9 cellular contexts compared by ENCODE assay signal in the genomic region with DNA sequence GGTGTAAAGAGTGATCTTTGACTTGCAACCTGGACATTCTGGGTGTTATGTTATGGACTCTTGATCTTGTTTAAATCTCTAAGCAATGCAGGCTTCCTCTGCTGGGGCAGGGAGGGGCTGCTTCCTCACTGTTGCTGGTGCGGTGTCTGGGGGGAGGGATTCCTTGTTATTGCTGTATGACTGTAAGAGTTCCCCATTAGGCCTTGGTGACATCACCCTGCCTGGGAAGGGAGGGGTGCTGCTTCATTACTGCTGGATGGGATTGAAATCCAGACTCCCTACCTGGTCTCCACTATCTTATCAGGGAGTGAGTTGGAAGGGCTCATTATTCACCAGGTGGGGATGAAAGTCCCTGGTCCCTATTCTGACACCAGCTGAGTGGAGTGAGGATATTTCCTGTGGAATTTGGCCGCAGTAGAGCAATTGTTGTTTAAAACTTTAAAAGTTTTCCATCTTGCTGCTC. TPM values are rescaled to one million over a fixed set of nuclear protein-coding genes. Genes with fewer than 3 reads are reported as not detected.
DNase-seq lines count a peak whose midpoint lies in the region; ATAC-seq and TF ChIP-seq lines count a peak whose summit lies in the region.
"Had no signal": no experiment of that assay in that cellular context is flagged by ENCODE, and none has a peak within 500 bp of the region (broad histone marks: within the 10 kb centered on the region; RNA-seq: fewer than 3 reads in every experiment).

No MANE protein-coding gene starts in this region.

- peak overlapping the region; percentile 81 for H3K27ac Mint-ChIP-seq in activated CD4-positive, alpha-beta T cell treated with anti-CD3 and anti-CD28 coated beads, Interleukin-2, amount 10 ng/mL, durations not matched to agents 24 days and 14 days
- peak overlapping the region; percentile 83 for H3K27ac Mint-ChIP-seq in activated naive CD4-positive, alpha-beta T cell treated with anti-CD3 and anti-CD28 coated beads, Interleukin-2, amount 10 ng/mL, durations not matched to agents 7 days and 5 days
- peak overlapping the region; percentile 87 for H3K27ac Mint-ChIP-seq in stimulated activated naive B cell treated with anti-CD40 and anti-IgM and Interleukin-4, amounts not matched to agents 10 μg/mL and 1 μg/mL and 100 μg/mL, for 72 hours

- H3K9me3 Mint-ChIP-seq in activated CD4-positive, alpha-beta T cell treated with anti-CD3 and anti-CD28 coated beads, Interleukin-2, amount 10 ng/mL, durations not matched to agents 24 days and 14 days = no peaks in the 10 kb centered on the region
- no peaks in the 10 kb centered on the region for H3K9me3 Mint-ChIP-seq in activated naive CD4-positive, alpha-beta T cell treated with anti-CD3 and anti-CD28 coated beads, Interleukin-2, amount 10 ng/mL, durations not matched to agents 7 days and 5 days
- no peaks in the 10 kb centered on the region for H3K9me3 Mint-ChIP-seq in stimulated activated naive B cell treated with anti-CD40 and anti-IgM and Interleukin-4, amounts not matched to agents 10 μg/mL and 1 μg/mL and 100 μg/mL, for 72 hours

- H3K4me1 Mint-ChIP-seq in activated CD4-positive, alpha-beta T cell treated with anti-CD3 and anti-CD28 coated beads, Interleukin-2, amount 10 ng/mL, durations not matched to agents 24 days and 14 days = peaks cover 55% of the 10 kb centered on the region
- H3K4me1 Mint-ChIP-seq in activated naive CD4-positive, alpha-beta T cell treated with anti-CD3 and anti-CD28 coated beads, Interleukin-2, amount 10 ng/mL, durations not matched to agents 7 days and 5 days = peaks cover 65% of the 10 kb centered on the region
- H3K4me1 Mint-ChIP-seq in stimulated activated naive B cell treated with anti-CD40 and anti-IgM and Interleukin-4, amounts not matched to agents 10 μg/mL and 1 μg/mL and 100 μg/mL, for 72 hours = peaks cover 30 to 76% of the 10 kb centered on the region in 2 donors

- H3K4me3 Mint-ChIP-seq in activated CD4-positive, alpha-beta T cell treated with anti-CD3 and anti-CD28 coated beads, Interleukin-2, amount 10 ng/mL, durations not matched to agents 24 days and 14 days = peak overlapping the region; percentile 64
- no peak overlapping the region for H3K4me3 Mint-ChIP-seq in activated naive CD4-positive, alpha-beta T cell treated with anti-CD3 and anti-CD28 coated beads, Interleukin-2, amount 10 ng/mL, durations not matched to agents 7 days and 5 days
- H3K4me3 Mint-ChIP-seq in stimulated activated naive B cell treated with anti-CD40 and anti-IgM and Interleukin-4, amounts not matched to agents 10 μg/mL and 1 μg/mL and 100 μg/mL, for 72 hours = peak overlapping the region; percentile 43 to 55

- H3K36me3 Mint-ChIP-seq in activated CD4-positive, alpha-beta T cell treated with anti-CD3 and anti-CD28 coated beads, Interleukin-2, amount 10 ng/mL, durations not matched to agents 24 days and 14 days (ENCODE audit: low read depth) = peaks cover 28% of the 10 kb centered on the region
- peaks cover 27% of the 10 kb centered on the region for H3K36me3 Mint-ChIP-seq in activated naive CD4-positive, alpha-beta T cell treated with anti-CD3 and anti-CD28 coated beads, Interleukin-2, amount 10 ng/mL, durations not matched to agents 7 days and 5 days
- H3K36me3 Mint-ChIP-seq in stimulated activated naive B cell treated with anti-CD40 and anti-IgM and Interleukin-4, amounts not matched to agents 10 μg/mL and 1 μg/mL and 100 μg/mL, for 72 hours = peaks cover 12 to 28% of the 10 kb centered on the region in 2 donors

- no peak overlapping the region for H3K27ac ChIP-seq in caudate nucleus (ENCODE audit: low read depth, low read length)

- peak; percentile 54 for ATAC-seq in left ventricle myocardium superior
- peak; percentile 82 to 84 for ATAC-seq in stimulated activated naive B cell treated with anti-CD40 and anti-IgM and Interleukin-4, amounts not matched to agents 10 μg/mL and 1 μg/mL and 100 μg/mL, for 72 hours (replicated peaks)

- CTCF ChIA-PET in activated naive CD4-positive, alpha-beta T cell treated with anti-CD3 and anti-CD28 coated beads, Interleukin-2, amount 10 ng/mL, durations not matched to agents 7 days and 5 days (lab: Charles Lee) = no interaction called here
- CTCF ChIA-PET in GM10248 (lab: Yijun Ruan, JAX) = interaction anchor here (2.1 kb wide), 1 partner anchor 50 kb away, joined by 4 read pairs; no protein-coding TSS in a partner anchor

- peak; percentile 70 for DNase-seq in activated CD4-positive, alpha-beta T cell treated with anti-CD3 and anti-CD28 coated beads, Interleukin-2, amount 10 ng/mL, durations not matched to agents 24 days and 14 days
- DNase-seq in activated CD4-positive, alpha-beta T cell treated with anti-CD3 and anti-CD28 coated beads for 4 hours = no peak
- DNase-seq in activated naive CD4-positive, alpha-beta T cell treated with anti-CD3 and anti-CD28 coated beads, Interleukin-2, amount 10 ng/mL, durations not matched to agents 7 days and 5 days = peak; percentile 39
- peak; percentile 58 for DNase-seq in left ventricle myocardium superior
- no peak for DNase-seq in stimulated activated naive B cell treated with anti-CD40 and anti-IgM and Interleukin-4, amounts not matched to agents 10 μg/mL and 1 μg/mL and 100 μg/mL, for 72 hours
- DNase-seq in GM10248 (ENCODE audit: extremely low spot score) = no peak
- no peak for DNase-seq in caudate nucleus (lab: John Stamatoyannopoulos, UW)
- no peak for DNase-seq in GM19240 (ENCODE audit: insufficient read length, low spot score)
- DNase-seq: NCI-H2107 had no signal

- H3K27me3 Mint-ChIP-seq in activated CD4-positive, alpha-beta T cell treated with anti-CD3 and anti-CD28 coated beads, Interleukin-2, amount 10 ng/mL, durations not matched to agents 24 days and 14 days = no peaks in the 10 kb centered on the region
- no peaks in the 10 kb centered on the region for H3K27me3 Mint-ChIP-seq in activated naive CD4-positive, alpha-beta T cell treated with anti-CD3 and anti-CD28 coated beads, Interleukin-2, amount 10 ng/mL, durations not matched to agents 7 days and 5 days
- H3K27me3 Mint-ChIP-seq in stimulated activated naive B cell treated with anti-CD40 and anti-IgM and Interleukin-4, amounts not matched to agents 10 μg/mL and 1 μg/mL and 100 μg/mL, for 72 hours = no peaks in the 10 kb centered on the region

- TF ChIP-seq CTCF in GM10248 (IDR thresholded peaks at IDR 0.05; ENCODE audit: control extremely low read depth, extremely low read depth, low read depth, missing control alignments) = no peak

- intact Hi-C loops in activated CD4-positive, alpha-beta T cell treated with anti-CD3 and anti-CD28 coated beads, Interleukin-2, amount 10 ng/mL, durations not matched to agents 24 days and 14 days (cut with micrococcal nuclease) = no loop called here
- intact Hi-C loops in left ventricle myocardium superior (cut with micrococcal nuclease) = no loop called here

- POLR2A ChIA-PET in GM10248 (lab: Yijun Ruan, JAX) = no interaction called here

RNA-seq across cellular contexts. Expression of a gene that starts 8.8 kb away (rescaled TPM):
- total RNA-seq in activated CD4-positive, alpha-beta T cell treated with anti-CD3 and anti-CD28 coated beads, Interleukin-2, amount 10 ng/mL, durations not matched to agents 24 days and 14 days = 99.5 and 102 TPM in 2 replicates
- 701 TPM for total RNA-seq in left ventricle myocardium superior

RNA-seq across cellular contexts. Expression of a gene that starts 33.1 kb away (rescaled TPM):
- total RNA-seq in activated CD4-positive, alpha-beta T cell treated with anti-CD3 and anti-CD28 coated beads, Interleukin-2, amount 10 ng/mL, durations not matched to agents 24 days and 14 days = 78.4 and 80.2 TPM in 2 replicates
- 56.7 TPM for total RNA-seq in left ventricle myocardium superior

RNA-seq across cellular contexts. Expression of a gene that starts 41.5 kb away (rescaled TPM):
- total RNA-seq in activated CD4-positive, alpha-beta T cell treated with anti-CD3 and anti-CD28 coated beads, Interleukin-2, amount 10 ng/mL, durations not matched to agents 24 days and 14 days = 162 and 172 TPM in 2 replicates
- total RNA-seq in left ventricle myocardium superior = 31.6 TPM

Comparison
In these comparisons a context has a peak if more than half of its experiments do, and no peak if none do; other contexts are left out.
1. DNase-seq: peak in activated CD4-positive, alpha-beta T cell treated with anti-CD3 and anti-CD28 coated beads, Interleukin-2, amount 10 ng/mL, durations not matched to agents 24 days and 14 days (single experiment), activated naive CD4-positive, alpha-beta T cell treated with anti-CD3 and anti-CD28 coated beads, Interleukin-2, amount 10 ng/mL, durations not matched to agents 7 days and 5 days (single experiment) and left ventricle myocardium superior (single experiment); none in activated CD4-positive, alpha-beta T cell treated with anti-CD3 and anti-CD28 coated beads for 4 hours (0 of 2), stimulated activated naive B cell treated with anti-CD40 and anti-IgM and Interleukin-4, amounts not matched to agents 10 μg/mL and 1 μg/mL and 100 μg/mL, for 72 hours (single experiment), GM10248 (single experiment), caudate nucleus (0 of 61) and GM19240 (single experiment).
2. Peak in every context shown above with its lines, with median percentiles within 50 percentile points of each other: H3K27ac Mint-ChIP-seq.